Comparison of ENCODE assay signal across 8 cellular contexts in genomic region chr14:77980475-77981321, GRCh38.
A peak's percentile ranks its signal among the peaks of the same experiment; 100 is the strongest.
DNase-seq lines count a peak whose midpoint lies in the region; ATAC-seq, FAIRE-seq and TF ChIP-seq lines count a peak whose summit lies in the region.

No MANE protein-coding gene starts in this region.

- no peak for FAIRE-seq in pancreas (lab: Jason Lieb, UNC)

- no peak overlapping the region for H3K27ac ChIP-seq in RWPE1
- peak overlapping the region in 3 of 4 donors; percentile 3 to 60 (median 46) for H3K27ac ChIP-seq in pancreas

- ATAC-seq in pancreas (peak; percentile 94 to 97 (median 96)), HG02885 (IDR thresholded peaks at IDR 0.05; ENCODE audit: poor library complexity, unreplicated experiment) (no peak), GM21737 (IDR thresholded peaks at IDR 0.05; ENCODE audit: unreplicated experiment) (no peak)

- intact Hi-C loops in head of caudate nucleus (cut with DNase I) (no loop called here), pancreas (cut with DNase I) (loop anchor here in 1 of 3 donors (10.0 kb wide), 1 partner anchor 116 kb away; no protein-coding TSS in a partner anchor)

- CTCF ChIA-PET in RWPE1 (lab: Yijun Ruan, JAX): interaction anchor here (0.6 kb wide), 1 partner anchor 157 kb away, joined by 3 read pairs; no protein-coding TSS in a partner anchor

- POLR2A ChIA-PET in RWPE1 (lab: Yijun Ruan, JAX; ENCODE audit: low non-redundant PET): no interaction called here

- H3K36me3 ChIP-seq in pancreas: no peaks in the 10 kb centered on the region

- TF ChIP-seq CTCF in RWPE1 (conservative IDR thresholded peaks at IDR 0.05; ENCODE audit: low read depth): no peak
- no peak for TF ChIP-seq CTCF in pancreas (IDR thresholded peaks at IDR 0.05)

- peak; percentile 3 for DNase-seq in EL
- peak; percentile 11 for DNase-seq in RWPE1 (ENCODE audit: low spot score)
- DNase-seq in head of caudate nucleus: peak in 38 of 42 donors; percentile 30 to 76 (median 52)
- DNase-seq in pancreas: peak; percentile 84 to 94 (median 86)
- DNase-seq in NOMO-1 treated with DMSO at 0.1 percent for 48 hours (lab: John Stamatoyannopoulos, UW; ENCODE audit: unreplicated experiment): no peak
- DNase-seq in HPDE6-E6E7 (ENCODE audit: extremely low spot score): no peak

- no peaks in the 10 kb centered on the region for H3K27me3 ChIP-seq in pancreas

- 7 to 8% methylated on average over 44 to 45 of the region's 45 CpGs for WGBS in pancreas, 2 donors

- no peaks in the 10 kb centered on the region for H3K4me1 ChIP-seq in pancreas

- H3K9me3 ChIP-seq in pancreas: no peaks in the 10 kb centered on the region

- H3K4me3 ChIP-seq in pancreas: peak overlapping the region; percentile 5 to 47 (median 26)

Comparison
In these comparisons a context has a peak if more than half of its experiments do, and no peak if none do; other contexts are left out.
1. DNase-seq: peak in EL (single experiment), RWPE1 (single experiment), head of caudate nucleus (38 of 42) and pancreas (6 of 6); none in NOMO-1 treated with DMSO at 0.1 percent for 48 hours (single experiment) and HPDE6-E6E7 (single experiment).
2. ATAC-seq: peak in pancreas (4 of 4); none in HG02885 (single experiment) and GM21737 (single experiment).